1 cellular context compared by ENCODE assay signal in the genomic region with DNA sequence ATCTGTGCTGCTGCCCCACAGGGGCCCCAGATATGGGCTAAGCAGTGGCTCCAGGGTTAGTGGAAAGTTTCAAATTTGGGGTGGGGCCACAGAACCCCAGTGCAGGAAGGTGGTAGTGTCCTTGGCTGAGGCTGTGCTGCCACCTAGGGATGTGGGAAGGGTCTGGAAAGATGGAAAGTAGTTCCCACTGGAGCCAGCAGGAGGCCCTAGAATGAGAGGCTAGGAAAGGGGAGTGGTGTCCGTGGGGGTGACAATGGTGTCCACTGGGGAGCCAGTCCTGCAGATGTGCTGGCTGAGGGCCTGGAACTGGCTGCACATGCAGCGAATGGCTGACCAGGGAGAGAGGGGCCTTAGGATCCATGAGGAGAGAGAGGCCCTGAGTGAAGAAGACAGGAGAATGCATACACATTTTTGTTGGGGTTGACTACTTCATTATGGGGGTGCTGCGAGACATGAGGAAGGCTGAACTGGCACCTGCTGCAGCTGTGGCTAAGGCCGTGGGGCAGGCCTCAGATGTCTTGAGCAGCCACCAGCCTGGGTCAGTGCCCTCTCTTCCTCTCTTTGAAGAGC.
TF ChIP-seq lines count a peak whose summit lies in the region.

No MANE protein-coding gene starts in this region.

TF ChIP-seq in GM23338, 12 proteins besides CTCF, POLR2A, EP300 and RAD21 (continued from another document):
- TF ChIP-seq, protein P1, sequence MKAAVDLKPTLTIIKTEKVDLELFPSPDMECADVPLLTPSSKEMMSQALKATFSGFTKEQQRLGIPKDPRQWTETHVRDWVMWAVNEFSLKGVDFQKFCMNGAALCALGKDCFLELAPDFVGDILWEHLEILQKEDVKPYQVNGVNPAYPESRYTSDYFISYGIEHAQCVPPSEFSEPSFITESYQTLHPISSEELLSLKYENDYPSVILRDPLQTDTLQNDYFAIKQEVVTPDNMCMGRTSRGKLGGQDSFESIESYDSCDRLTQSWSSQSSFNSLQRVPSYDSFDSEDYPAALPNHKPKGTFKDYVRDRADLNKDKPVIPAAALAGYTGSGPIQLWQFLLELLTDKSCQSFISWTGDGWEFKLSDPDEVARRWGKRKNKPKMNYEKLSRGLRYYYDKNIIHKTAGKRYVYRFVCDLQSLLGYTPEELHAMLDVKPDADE (IDR thresholded peaks at IDR 0.05): no peak
- no peak for TF ChIP-seq REST (IDR thresholded peaks at IDR 0.05; ENCODE audit: unreplicated experiment)
- TF ChIP-seq CREB1 (CRISPR knock-in tag; IDR thresholded peaks at IDR 0.05; ENCODE audit: low read depth): no peak
- no peak for TF ChIP-seq JUNB (IDR thresholded peaks at IDR 0.05; ENCODE audit: unreplicated experiment)
- no peak for TF ChIP-seq ZNF114 (CRISPR knock-in tag; IDR thresholded peaks at IDR 0.05)
- no peak for TF ChIP-seq STAT1 (IDR thresholded peaks at IDR 0.05; ENCODE audit: unreplicated experiment)
- no peak for TF ChIP-seq NANOG (IDR thresholded peaks at IDR 0.05; ENCODE audit: borderline replicate concordance)
- no peak for TF ChIP-seq POLR2AphosphoS5 (IDR thresholded peaks at IDR 0.05; ENCODE audit: low read depth)
- no peak for TF ChIP-seq ZNF331 (CRISPR knock-in tag; IDR thresholded peaks at IDR 0.05; ENCODE audit: low read depth)
- TF ChIP-seq EZH2phosphoT487 (IDR thresholded peaks at IDR 0.05; ENCODE audit: unreplicated experiment): no peak
